In genomic region chr19:6610934-6611370, GRCh38 we compare ENCODE assay signal across 13 cellular contexts. TPM values are rescaled to one million over a fixed set of nuclear protein-coding genes. Genes with fewer than 3 reads are reported as not detected.
DNase-seq lines count a peak whose midpoint lies in the region; ATAC-seq and TF ChIP-seq lines count a peak whose summit lies in the region.
"Had no signal": no experiment of that assay in that cellular context is flagged by ENCODE, and none has a peak within 500 bp of the region (broad histone marks: within the 10 kb centered on the region; RNA-seq: fewer than 3 reads in every experiment).

No MANE protein-coding gene starts in this region.

- H3K4me3 ChIP-seq in BJ (ENCODE audit: low read depth, low read length): no peak overlapping the region
- H3K4me3 ChIP-seq: thyroid gland had no signal

- peak overlapping the region; percentile 99 for H3K27ac Mint-ChIP-seq in chondrocyte (ENCODE audit: unreplicated experiment)

- H3K4me1 Mint-ChIP-seq in chondrocyte (ENCODE audit: low read depth): peaks cover 46% of the 10 kb centered on the region
- H3K4me1 Mint-ChIP-seq: neural crest cell had no signal

- H3K27me3 ChIP-seq in BJ (ENCODE audit: control insufficient read depth, insufficient read depth, low read length): no peaks in the 10 kb centered on the region
- H3K27me3 ChIP-seq: thyroid gland had no signal

- H3K9me3 Mint-ChIP-seq in chondrocyte (ENCODE audit: low read depth): peaks cover 3% of the 10 kb centered on the region
- H3K9me3 Mint-ChIP-seq: neural crest cell had no signal

- no peaks in the 10 kb centered on the region for H3K27me3 Mint-ChIP-seq in chondrocyte (ENCODE audit: low read depth)

- ATAC-seq in HG02610 (IDR thresholded peaks at IDR 0.05; ENCODE audit: unreplicated experiment): no peak
- no peak for ATAC-seq in HG03095 (IDR thresholded peaks at IDR 0.05; ENCODE audit: unreplicated experiment)

- no peaks in the 10 kb centered on the region for H3K36me3 ChIP-seq in BJ (ENCODE audit: control insufficient read depth, insufficient read depth, low read length)
- H3K36me3 ChIP-seq: thyroid gland had no signal

- no peaks in the 10 kb centered on the region for H3K36me3 Mint-ChIP-seq in chondrocyte (ENCODE audit: low read depth)

- H3K4me3 Mint-ChIP-seq in chondrocyte (ENCODE audit: unreplicated experiment): peak overlapping the region; percentile 31
- H3K4me3 Mint-ChIP-seq: neural crest cell had no signal

- CTCF ChIA-PET in BJ (lab: Yijun Ruan, JAX): no interaction called here

- DNase-seq in BJ (ENCODE audit: low read depth) (peak; percentile 69), LoVo (ENCODE audit: low spot score) (peak; percentile 47), chondrocyte (ENCODE audit: low spot score) (no peak), myocyte (ENCODE audit: low read depth) (peak; percentile 52), NCI-H748 (lab: John Stamatoyannopoulos, UW; ENCODE audit: unreplicated experiment) (no peak), DMS 273 treated with DMSO at 0.1 percent for 48 hours (lab: John Stamatoyannopoulos, UW) (no peak)
- DNase-seq: activated T-cell treated with anti-CD3 and anti-CD28 coated beads for 4 hours, NCI-H1105 treated with DMSO at 0.1 percent for 48 hours, thyroid gland had no signal

- POLR2A ChIA-PET in BJ (lab: Charles Lee): no interaction called here

- no peak for TF ChIP-seq CTCF in BJ (IDR thresholded peaks at IDR 0.05; ENCODE audit: insufficient read depth, low read depth, low read length)
- no peak for TF ChIP-seq CTCF in chondrocyte (IDR thresholded peaks at IDR 0.05)

RNA-seq across cellular contexts. Expression of gene CD70, which starts 20.0 kb away (rescaled TPM):
- polyA plus RNA-seq in BJ (2011; rRNA removed): not detected in 2 replicates
- not detected in 2 replicates for polyA minus RNA-seq in BJ (2011; rRNA and poly(A)+ RNA removed)
- 3.3 to 8.1 TPM (median 3.9 TPM) in 3 replicates for total RNA-seq in chondrocyte
- 0.64 and 0.78 TPM in 2 replicates for total RNA-seq in myocyte
- 2.4 TPM for polyA plus RNA-seq in myocyte (2012)
- total RNA-seq: cerebellum, neural crest cell had no signal

RNA-seq across cellular contexts. Expression of gene TNFSF14, which starts 59.0 kb away (rescaled TPM):
- polyA plus RNA-seq in BJ (2011; rRNA removed): not detected in 2 replicates
- polyA minus RNA-seq in BJ (2011; rRNA and poly(A)+ RNA removed): not detected in 2 replicates
- total RNA-seq in chondrocyte: not detected in 3 replicates
- not detected in 2 replicates for total RNA-seq in myocyte
- not detected for polyA plus RNA-seq in myocyte (2012)
- total RNA-seq: cerebellum, neural crest cell had no signal

Comparison
In these comparisons a context has a peak if more than half of its experiments do, and no peak if none do; other contexts are left out.
1. DNase-seq: peak in BJ (single experiment), LoVo (single experiment) and myocyte (single experiment); none in chondrocyte (single experiment), NCI-H748 (single experiment) and DMS 273 treated with DMSO at 0.1 percent for 48 hours (single experiment).